In genomic region chr1:204027446-204027845, GRCh38 we compare ENCODE assay signal across 29 cellular contexts.
"Had no signal": no experiment of that assay in that cellular context is flagged by ENCODE, and none has a peak within 500 bp of the region (broad histone marks: within the 10 kb centered on the region; RNA-seq: fewer than 3 reads in every experiment).

No MANE protein-coding gene starts in this region.

- H3K27ac Mint-ChIP-seq: effector memory CD8-positive, alpha-beta T cell; naive B cell; natural killer cell treated with Interleukin-12 subunit alpha and Interleukin-12 subunit beta and Interleukin-15 and Interleukin-18, amount 100 ng/mL, for 72 hours had no signal

- H3K4me1 Mint-ChIP-seq: naive B cell; stimulated activated naive CD8-positive, alpha-beta T cell treated with anti-CD3 and anti-CD28 coated beads, Interleukin-15, amount 100 ng/mL, for 72 hours had no signal

- H3K9me3 ChIP-seq: esophagus squamous epithelium, heart right ventricle, left lung, prostate gland, right atrium auricular region, suprapubic skin, thyroid gland had no signal

- FAIRE-seq: endometrium, islet of Langerhans had no signal

- H3K27ac ChIP-seq: esophagus squamous epithelium, heart right ventricle, left lung, prostate gland, right atrium auricular region, suprapubic skin, thyroid gland had no signal

- DNase-seq: cortex of kidney; effector memory CD8-positive, alpha-beta T cell; erythroblast; esophagus squamous epithelium; foreskin melanocyte; glutamatergic neuron; heart right ventricle; hippocampal formation; left cardiac atrium; left lung; mesenchymal stem cell; naive B cell; stimulated activated CD4-positive, alpha-beta T cell treated with anti-CD3 and anti-CD28 coated beads, Interleukin-12 subunit alpha, Interleukin-12 subunit beta, amount 100 ng/mL, for 4 hours; stimulated activated CD4-positive, alpha-beta T cell treated with anti-CD3 and anti-CD28 coated beads, Interleukin-1b, Interleukin-23, amount 100 ng/mL, for 48 hours; stimulated activated CD4-positive, alpha-beta T cell treated with anti-CD3 and anti-CD28 coated beads, Interleukin-4, amount 100 ng/mL, for 1 hour; stimulated activated CD8-positive, alpha-beta memory T cell treated with anti-CD3 and anti-CD28 coated beads, Interleukin-4, amount 100 ng/mL, for 48 hours; stimulated activated naive CD4-positive, alpha-beta T cell; stimulated activated naive CD8-positive, alpha-beta T cell treated with anti-CD3 and anti-CD28 coated beads, Interleukin-15, amount 100 ng/mL, for 72 hours; thyroid gland; trophoblast cell had no signal

- H3K9me3 Mint-ChIP-seq: effector memory CD8-positive, alpha-beta T cell; naive B cell; natural killer cell treated with Interleukin-12 subunit alpha and Interleukin-12 subunit beta and Interleukin-15 and Interleukin-18, amount 100 ng/mL, for 72 hours; stimulated activated naive CD8-positive, alpha-beta T cell treated with anti-CD3 and anti-CD28 coated beads, Interleukin-15, amount 100 ng/mL, for 72 hours had no signal

- H3K36me3 Mint-ChIP-seq: naive B cell; natural killer cell treated with Interleukin-12 subunit alpha and Interleukin-12 subunit beta and Interleukin-15 and Interleukin-18, amount 100 ng/mL, for 72 hours had no signal

- H3K4me1 ChIP-seq: esophagus squamous epithelium, heart right ventricle, left lung, prostate gland, right atrium auricular region, suprapubic skin, thyroid gland had no signal

- H3K27me3 ChIP-seq: left lung, right atrium auricular region, suprapubic skin, thyroid gland had no signal

- H3K4me3 Mint-ChIP-seq: effector memory CD8-positive, alpha-beta T cell; naive B cell; natural killer cell treated with Interleukin-12 subunit alpha and Interleukin-12 subunit beta and Interleukin-15 and Interleukin-18, amount 100 ng/mL, for 72 hours; neural crest cell; stimulated activated naive CD8-positive, alpha-beta T cell treated with anti-CD3 and anti-CD28 coated beads, Interleukin-15, amount 100 ng/mL, for 72 hours had no signal

- H3K36me3 ChIP-seq: esophagus squamous epithelium, heart right ventricle, left lung, prostate gland, right atrium auricular region, suprapubic skin, thyroid gland had no signal

- H3K4me2 ChIP-seq: smooth muscle cell had no signal

- H3K4me3 ChIP-seq: esophagus squamous epithelium, heart right ventricle, left lung, prostate gland, right atrium auricular region, smooth muscle cell, suprapubic skin, thyroid gland had no signal

- ATAC-seq: effector memory CD8-positive, alpha-beta T cell; heart right ventricle; left cardiac atrium; left lung; natural killer cell treated with Interleukin-12 subunit alpha and Interleukin-12 subunit beta and Interleukin-15 and Interleukin-18, amount 100 ng/mL, for 72 hours; sciatic nerve; stimulated activated naive CD8-positive, alpha-beta T cell treated with anti-CD3 and anti-CD28 coated beads, Interleukin-15, amount 100 ng/mL, for 72 hours had no signal
